In the genomic region with DNA sequence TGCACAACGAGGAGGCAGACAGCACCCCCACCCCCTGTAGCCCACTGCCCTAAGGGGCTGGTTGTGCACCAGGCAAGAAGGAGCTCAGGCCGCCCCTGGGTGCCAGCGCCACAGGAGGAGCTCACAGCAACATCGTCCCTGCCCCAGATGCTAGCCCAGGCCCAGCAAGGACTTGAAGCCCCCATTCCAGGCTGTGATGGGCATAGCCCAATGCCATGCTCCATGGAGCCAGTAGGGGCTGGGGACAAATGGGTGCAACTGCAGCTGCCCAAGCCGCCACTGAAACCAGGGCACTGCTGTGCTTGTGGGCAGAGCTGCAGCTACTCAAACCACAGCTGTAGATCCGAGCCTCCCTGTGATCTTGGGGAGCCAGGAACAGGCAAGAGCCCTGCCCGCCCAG, we compare ENCODE assay signal across 30 cellular contexts.
"Had no signal": no experiment of that assay in that cellular context is flagged by ENCODE, and none has a peak within 500 bp of the region (broad histone marks: within the 10 kb centered on the region; RNA-seq: fewer than 3 reads in every experiment).

No MANE protein-coding gene starts in this region.

- H3K27ac ChIP-seq: KMS-11, PC-9, RWPE1, SJSA1 had no signal

- H3K36me3 ChIP-seq: SJSA1 had no signal

- H3K4me3 ChIP-seq: PC-9, SJSA1 had no signal

- H3K27me3 ChIP-seq: SJSA1 had no signal

- DNase-seq: Karpas-422, KBM-7, MM.1S, NCI-H1092, NCI-H1105, NCI-H1417 treated with DMSO at 0.1 percent for 48 hours, NCI-H1436 treated with DMSO at 0.1 percent for 48 hours, NCI-H187, NCI-H1930, NCI-H2029 treated with DMSO at 0.1 percent for 48 hours, NCI-H2081 treated with DMSO at 0.1 percent for 48 hours, NCI-H2107, NCI-H2171, NCI-H226, NCI-H446 treated with DMSO at 0.1 percent for 48 hours, NCI-H510A, NCI-H524, NCI-H526, NCI-H69, NCI-H748 treated with DMSO at 0.1 percent for 48 hours, NCI-H82, PC-9, Right ventricle myocardium superior, SHP77 treated with DMSO at 0.1 percent for 48 hours, SK-N-SH, SW 1271 had no signal

- H3K9me3 ChIP-seq: SJSA1, SK-N-SH had no signal

- ATAC-seq: Panc1 had no signal
